In the genomic region with DNA sequence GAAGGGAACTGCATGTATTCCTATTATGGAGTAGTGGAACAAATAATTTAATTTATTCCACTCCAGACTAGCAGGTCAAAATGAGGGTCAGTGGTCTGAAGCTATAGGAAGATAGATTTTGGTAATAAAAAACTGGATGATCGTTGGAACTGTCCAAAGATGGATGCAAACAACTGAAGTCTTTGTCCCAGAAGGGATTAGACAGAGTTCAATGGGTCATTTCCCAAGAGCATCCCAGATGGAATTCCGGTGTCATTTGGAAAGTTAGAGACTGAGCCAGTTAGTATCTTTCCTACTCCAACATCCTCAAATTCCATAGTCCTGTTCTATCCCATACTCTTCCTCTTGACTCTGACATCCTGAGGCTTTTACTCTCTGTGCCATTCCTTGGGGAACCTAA, we compare ENCODE assay signal across 9 cellular contexts. TPM values are rescaled to one million over a fixed set of nuclear protein-coding genes. Genes with fewer than 3 reads are reported as not detected.
"Had no signal": no experiment of that assay in that cellular context is flagged by ENCODE, and none has a peak within 500 bp of the region (broad histone marks: within the 10 kb centered on the region; RNA-seq: fewer than 3 reads in every experiment).

No MANE protein-coding gene starts in this region.

- H3K4me2 ChIP-seq: KMS-11 had no signal

- H3K9ac ChIP-seq: KMS-11 had no signal

- H3K27ac ChIP-seq: HL-60, KMS-11 had no signal

- DNase-seq: IMR-90, KBM-7, KG1 had no signal

- H3K4me3 ChIP-seq: K562 had no signal

- FAIRE-seq: HTR-8/SVneo, K562 had no signal

- ATAC-seq: K562 had no signal

RNA-seq across cellular contexts. Expression of a gene that starts 22.8 kb away (rescaled TPM):
- total RNA-seq: HT1080, IMR-90, K562 had no signal
- polyA plus RNA-seq: IgD-negative memory B cell, IMR-90, K562 had no signal
